Comparison of ENCODE assay signal across 1 cellular context in the genomic region with DNA sequence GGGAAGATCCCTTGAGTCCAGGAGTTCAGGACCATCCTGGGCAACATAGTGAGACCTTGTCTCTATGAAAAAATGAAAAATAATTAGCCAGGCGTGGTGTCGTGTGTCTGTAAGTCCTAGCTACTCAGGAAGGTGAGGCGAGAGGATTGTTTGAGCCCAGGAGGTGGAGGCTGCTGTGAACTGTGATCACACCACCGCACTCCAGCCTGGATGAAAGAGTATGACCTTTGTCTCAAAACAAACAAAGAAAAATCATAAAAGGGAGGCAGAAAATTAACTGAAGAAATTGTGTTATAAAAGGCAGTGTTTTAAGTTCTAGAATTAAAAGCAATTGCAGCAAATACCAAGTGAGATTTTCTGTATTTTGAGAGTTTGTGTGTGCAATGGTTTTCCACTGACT.
TF ChIP-seq lines count a peak whose summit lies in the region.

No MANE protein-coding gene starts in this region.

TF ChIP-seq in GM23338, 12 proteins besides CTCF, POLR2A, EP300 and RAD21 (continued from another document):
- TF ChIP-seq, protein P1, sequence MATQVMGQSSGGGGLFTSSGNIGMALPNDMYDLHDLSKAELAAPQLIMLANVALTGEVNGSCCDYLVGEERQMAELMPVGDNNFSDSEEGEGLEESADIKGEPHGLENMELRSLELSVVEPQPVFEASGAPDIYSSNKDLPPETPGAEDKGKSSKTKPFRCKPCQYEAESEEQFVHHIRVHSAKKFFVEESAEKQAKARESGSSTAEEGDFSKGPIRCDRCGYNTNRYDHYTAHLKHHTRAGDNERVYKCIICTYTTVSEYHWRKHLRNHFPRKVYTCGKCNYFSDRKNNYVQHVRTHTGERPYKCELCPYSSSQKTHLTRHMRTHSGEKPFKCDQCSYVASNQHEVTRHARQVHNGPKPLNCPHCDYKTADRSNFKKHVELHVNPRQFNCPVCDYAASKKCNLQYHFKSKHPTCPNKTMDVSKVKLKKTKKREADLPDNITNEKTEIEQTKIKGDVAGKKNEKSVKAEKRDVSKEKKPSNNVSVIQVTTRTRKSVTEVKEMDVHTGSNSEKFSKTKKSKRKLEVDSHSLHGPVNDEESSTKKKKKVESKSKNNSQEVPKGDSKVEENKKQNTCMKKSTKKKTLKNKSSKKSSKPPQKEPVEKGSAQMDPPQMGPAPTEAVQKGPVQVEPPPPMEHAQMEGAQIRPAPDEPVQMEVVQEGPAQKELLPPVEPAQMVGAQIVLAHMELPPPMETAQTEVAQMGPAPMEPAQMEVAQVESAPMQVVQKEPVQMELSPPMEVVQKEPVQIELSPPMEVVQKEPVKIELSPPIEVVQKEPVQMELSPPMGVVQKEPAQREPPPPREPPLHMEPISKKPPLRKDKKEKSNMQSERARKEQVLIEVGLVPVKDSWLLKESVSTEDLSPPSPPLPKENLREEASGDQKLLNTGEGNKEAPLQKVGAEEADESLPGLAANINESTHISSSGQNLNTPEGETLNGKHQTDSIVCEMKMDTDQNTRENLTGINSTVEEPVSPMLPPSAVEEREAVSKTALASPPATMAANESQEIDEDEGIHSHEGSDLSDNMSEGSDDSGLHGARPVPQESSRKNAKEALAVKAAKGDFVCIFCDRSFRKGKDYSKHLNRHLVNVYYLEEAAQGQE (IDR thresholded peaks at IDR 0.05; ENCODE audit: unreplicated experiment), result no peak
- TF ChIP-seq STAT1 (IDR thresholded peaks at IDR 0.05; ENCODE audit: unreplicated experiment), result no peak
TF ChIP-seq in GM23338: peak in this region for 0.
